23 cellular contexts compared by ENCODE assay signal in genomic region chr10:114061794-114062193, GRCh38. TPM values are rescaled to one million over a fixed set of nuclear protein-coding genes. Genes with fewer than 3 reads are reported as not detected.
"Had no signal": no experiment of that assay in that cellular context is flagged by ENCODE, and none has a peak within 500 bp of the region (broad histone marks: within the 10 kb centered on the region; RNA-seq: fewer than 3 reads in every experiment).

No MANE protein-coding gene starts in this region.

- H3K36me3 Mint-ChIP-seq: activated CD8-positive, alpha-beta memory T cell treated with anti-CD3 and anti-CD28 coated beads, Interleukin-2, amount 10 ng/mL, durations not matched to agents 7 days and 5 days; naive thymus-derived CD8-positive, alpha-beta T cell; neural progenitor cell had no signal

- H3K36me3 ChIP-seq: heart left ventricle, lower lobe of right lung, neural progenitor cell, thoracic aorta, upper lobe of left lung had no signal

- H3K9me3 ChIP-seq: heart left ventricle, lower lobe of right lung, thoracic aorta, upper lobe of left lung had no signal

- H3K27ac ChIP-seq: lower lobe of right lung, neural progenitor cell, thoracic aorta, upper lobe of left lung, VCaP had no signal

- ATAC-seq: activated CD4-positive, CD25-positive, alpha-beta regulatory T cell treated with anti-CD3 and anti-CD28 coated beads, Interleukin-2, amount 50 U/mL, for 24 hours; activated CD8-positive, alpha-beta memory T cell treated with anti-CD3 and anti-CD28 coated beads, Interleukin-2, amount 10 ng/mL, durations not matched to agents 7 days and 5 days; heart left ventricle; left colon; naive thymus-derived CD8-positive, alpha-beta T cell had no signal

- H3K4me3 ChIP-seq: heart left ventricle, lower lobe of right lung, neural progenitor cell, thoracic aorta, upper lobe of left lung had no signal

- H3K9me3 Mint-ChIP-seq: activated CD4-positive, alpha-beta memory T cell treated with anti-CD3 and anti-CD28 coated beads, Interleukin-2, amount 10 ng/mL, durations not matched to agents 7 days and 5 days; activated CD4-positive, alpha-beta T cell treated with anti-CD3 and anti-CD28 coated beads, Interleukin-2, amount 10 ng/mL, durations not matched to agents 24 days and 14 days; activated naive CD8-positive, alpha-beta T cell treated with anti-CD3 and anti-CD28 coated beads, Interleukin-2, amount 50 U/mL, for 24 hours; activated T-helper 1 cell treated with anti-CD3 and anti-CD28 coated beads, Interleukin-12 subunit alpha, Interleukin-12 subunit beta, Interleukin-2, Interleukin-4 antibody, amounts not matched to agents 30 ng/mL and 10 ng/mL and 1 ng/mL, durations not matched to agents 14 hours and 24 hours and 36 hours; naive thymus-derived CD8-positive, alpha-beta T cell; neural progenitor cell had no signal

- DNase-seq: activated CD4-positive, alpha-beta memory T cell treated with anti-CD3 and anti-CD28 coated beads, Interleukin-2, amount 10 ng/mL, durations not matched to agents 7 days and 5 days; activated CD4-positive, alpha-beta T cell treated with anti-CD3 and anti-CD28 coated beads, Interleukin-2, amount 10 ng/mL, durations not matched to agents 24 days and 14 days; activated CD8-positive, alpha-beta memory T cell treated with anti-CD3 and anti-CD28 coated beads, Interleukin-2, amount 10 ng/mL, durations not matched to agents 7 days and 5 days; activated gamma-delta T cell; activated naive CD4-positive, alpha-beta T cell treated with anti-CD3 and anti-CD28 coated beads, Interleukin-2, amount 50 U/mL, for 16 hours; activated naive CD8-positive, alpha-beta T cell treated with anti-CD3 and anti-CD28 coated beads, Interleukin-2, amount 50 U/mL, for 24 hours; heart left ventricle; islet precursor cell; left colon; lower lobe of right lung; naive thymus-derived CD8-positive, alpha-beta T cell; stimulated activated CD4-positive, alpha-beta T cell treated with anti-CD3 and anti-CD28 coated beads, Interleukin-4, amount 100 ng/mL, for 1 hour; stimulated activated naive CD4-positive, alpha-beta T cell had no signal

- H3K4me2 ChIP-seq: neural progenitor cell had no signal

- H3K27ac Mint-ChIP-seq: activated CD4-positive, alpha-beta memory T cell treated with anti-CD3 and anti-CD28 coated beads, Interleukin-2, amount 10 ng/mL, durations not matched to agents 7 days and 5 days; activated CD4-positive, alpha-beta T cell treated with anti-CD3 and anti-CD28 coated beads, Interleukin-2, amount 10 ng/mL, durations not matched to agents 24 days and 14 days; activated CD8-positive, alpha-beta memory T cell treated with anti-CD3 and anti-CD28 coated beads, Interleukin-2, amount 10 ng/mL, durations not matched to agents 7 days and 5 days; activated naive CD8-positive, alpha-beta T cell treated with anti-CD3 and anti-CD28 coated beads, Interleukin-2, amount 50 U/mL, for 24 hours; activated T-helper 1 cell treated with anti-CD3 and anti-CD28 coated beads, Interleukin-12 subunit alpha, Interleukin-12 subunit beta, Interleukin-2, Interleukin-4 antibody, amounts not matched to agents 30 ng/mL and 10 ng/mL and 1 ng/mL, durations not matched to agents 14 hours and 24 hours and 36 hours; naive thymus-derived CD8-positive, alpha-beta T cell; neural progenitor cell; progenitor cell of endocrine pancreas had no signal

- H3K9ac ChIP-seq: neural progenitor cell had no signal

- H2AFZ ChIP-seq: neural progenitor cell had no signal

- H3K27me3 ChIP-seq: heart left ventricle, neural progenitor cell, upper lobe of left lung had no signal

- H3K4me3 Mint-ChIP-seq: activated CD4-positive, alpha-beta memory T cell treated with anti-CD3 and anti-CD28 coated beads, Interleukin-2, amount 10 ng/mL, durations not matched to agents 7 days and 5 days; activated CD4-positive, alpha-beta T cell treated with anti-CD3 and anti-CD28 coated beads, Interleukin-2, amount 10 ng/mL, durations not matched to agents 24 days and 14 days; activated CD8-positive, alpha-beta memory T cell treated with anti-CD3 and anti-CD28 coated beads, Interleukin-2, amount 10 ng/mL, durations not matched to agents 7 days and 5 days; activated naive CD8-positive, alpha-beta T cell treated with anti-CD3 and anti-CD28 coated beads, Interleukin-2, amount 50 U/mL, for 24 hours; activated T-helper 1 cell treated with anti-CD3 and anti-CD28 coated beads, Interleukin-12 subunit alpha, Interleukin-12 subunit beta, Interleukin-2, Interleukin-4 antibody, amounts not matched to agents 30 ng/mL and 10 ng/mL and 1 ng/mL, durations not matched to agents 14 hours and 24 hours and 36 hours; naive thymus-derived CD8-positive, alpha-beta T cell; neural progenitor cell had no signal

RNA-seq across cellular contexts. Expression of gene ADRB1, which starts 18.1 kb away (rescaled TPM):
- total RNA-seq: activated CD4-positive, alpha-beta T cell treated with anti-CD3 and anti-CD28 coated beads, Interleukin-2, amount 10 ng/mL, durations not matched to agents 24 days and 14 days; activated T-helper 1 cell treated with anti-CD3 and anti-CD28 coated beads, Interleukin-12 subunit alpha, Interleukin-12 subunit beta, Interleukin-2, Interleukin-4 antibody, amounts not matched to agents 30 ng/mL and 10 ng/mL and 1 ng/mL, durations not matched to agents 14 hours and 24 hours and 36 hours; fibroblast of villous mesenchyme; naive thymus-derived CD8-positive, alpha-beta T cell; osteoblast; progenitor cell of endocrine pancreas; T-helper 2 cell treated with Interferon-gamma antibody and Interleukin-4, amounts not matched to agents 100 ng/mL and 5 ng/mL, for 36 hours had no signal
